7 cellular contexts compared by ENCODE assay signal in genomic region chr1:164772635-164773034, GRCh38.
DNase-seq lines count a peak whose midpoint lies in the region; ATAC-seq and TF ChIP-seq lines count a peak whose summit lies in the region.

No MANE protein-coding gene starts in this region.

- no peak overlapping the region for H3K4me3 ChIP-seq in fibroblast of pulmonary artery (replicated peaks; ENCODE audit: low read depth, low read length)
- H3K4me3 ChIP-seq in sigmoid colon = no peak overlapping the region

- no peaks in the 10 kb centered on the region for H3K9me3 Mint-ChIP-seq in endothelial cell (ENCODE audit: unreplicated experiment)

- 76 to 83% methylated on average over 4 of the region's 4 CpGs for WGBS in sigmoid colon, 2 donors

- ATAC-seq in GM18867 (IDR thresholded peaks at IDR 0.05; ENCODE audit: unreplicated experiment) (peak; percentile 96), HG02884 (IDR thresholded peaks at IDR 0.05; ENCODE audit: unreplicated experiment) (peak; percentile 98), HG03139 (IDR thresholded peaks at IDR 0.05; ENCODE audit: unreplicated experiment) (no peak)

- TF ChIP-seq POLR2A in sigmoid colon (IDR thresholded peaks at IDR 0.05) = no peak

- TF ChIP-seq CTCF in fibroblast of pulmonary artery (IDR thresholded peaks at IDR 0.05; ENCODE audit: low read length, missing control alignments) (no peak), sigmoid colon (IDR thresholded peaks at IDR 0.05) (no peak), endothelial cell (IDR thresholded peaks at IDR 0.05; ENCODE audit: unreplicated experiment) (no peak)

- H3K36me3 ChIP-seq in sigmoid colon = no peaks in the 10 kb centered on the region

- peak; percentile 94 for DNase-seq in OCI-M1 (lab: John Stamatoyannopoulos, UW)
- peak; percentile 84 for DNase-seq in fibroblast of pulmonary artery (ENCODE audit: low read depth)
- DNase-seq in sigmoid colon = peak; percentile 88
- DNase-seq in endothelial cell (ENCODE audit: low spot score) = no peak

- peak overlapping the region; percentile 72 to 87 (median 80) for H3K27ac ChIP-seq in sigmoid colon

- intact Hi-C loops in sigmoid colon (cut with DNase I) = loop anchor here (5.0 kb wide), 1 partner anchor 65 kb away; no protein-coding TSS in a partner anchor

- peaks cover 4% of the 10 kb centered on the region for H3K27me3 Mint-ChIP-seq in endothelial cell (ENCODE audit: unreplicated experiment)

- H3K27ac Mint-ChIP-seq in endothelial cell (ENCODE audit: unreplicated experiment) = no peak overlapping the region

- no peaks in the 10 kb centered on the region for H3K36me3 Mint-ChIP-seq in endothelial cell (ENCODE audit: low read depth, unreplicated experiment)

- no peak overlapping the region for H3K4me3 Mint-ChIP-seq in endothelial cell (ENCODE audit: unreplicated experiment)

- H3K27me3 ChIP-seq in sigmoid colon = no peaks in the 10 kb centered on the region

- peaks cover 0 to 82% (median 76%) of the 10 kb centered on the region in 4 donors for H3K4me1 ChIP-seq in sigmoid colon

- H3K9me3 ChIP-seq in sigmoid colon = no peaks in the 10 kb centered on the region

- TF ChIP-seq EP300 in sigmoid colon (IDR thresholded peaks at IDR 0.05) = peak in 1 of 4 donors; percentile 6

- H3K4me1 Mint-ChIP-seq in endothelial cell (ENCODE audit: unreplicated experiment) = peaks cover 11% of the 10 kb centered on the region
